Comparison of ENCODE assay signal across 1 cellular context in the genomic region with DNA sequence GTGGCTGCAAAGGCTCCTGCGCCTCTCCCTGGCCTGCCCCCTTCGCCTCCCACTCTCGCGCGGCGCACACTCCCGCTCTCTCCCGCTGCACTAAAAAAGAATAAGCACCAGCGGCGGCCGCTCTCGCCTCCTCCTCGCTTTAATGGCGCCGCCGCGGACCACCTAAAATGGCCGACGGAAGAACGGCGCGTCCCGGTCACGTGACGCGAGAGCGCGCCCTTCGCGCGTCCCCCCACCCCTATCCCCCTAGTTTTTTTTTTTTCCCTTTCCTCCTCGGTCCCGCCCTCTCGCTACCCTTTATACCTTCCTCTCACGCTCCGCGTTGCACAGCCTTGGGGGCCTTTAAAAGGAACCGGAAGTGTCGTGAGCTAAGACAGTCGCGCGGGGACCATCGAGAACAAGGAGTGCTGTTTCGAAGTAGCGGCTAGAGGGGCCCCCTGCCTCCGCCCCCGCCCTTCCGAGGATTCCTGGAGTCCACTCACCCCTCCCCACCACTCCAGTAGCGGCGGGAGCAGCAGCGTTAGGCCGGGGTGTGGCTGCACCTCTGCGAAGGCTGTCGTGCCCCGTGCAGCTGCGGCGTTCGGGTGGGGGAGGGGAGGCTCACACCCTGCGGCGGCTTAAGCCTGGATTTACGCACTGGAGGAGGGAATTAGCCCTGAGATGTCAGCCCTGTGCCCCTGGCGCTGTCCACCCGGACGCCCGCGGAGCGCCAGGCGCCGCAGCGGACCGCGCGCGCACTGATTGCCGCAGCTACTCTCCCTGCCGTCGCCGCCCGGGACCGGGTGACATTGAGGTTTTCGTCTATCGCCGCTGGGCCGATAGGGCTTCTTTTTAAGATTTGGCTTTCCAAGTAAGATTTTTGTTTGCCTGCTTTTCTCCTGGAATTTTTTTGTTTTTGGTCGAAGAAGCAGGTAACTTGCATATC.
TF ChIP-seq lines count a peak whose summit lies in the region.

TSS of gene HNRNPD (minus strand) at position 176 of the 925 bp plus-strand sequence. CDS start 313 bp downstream, outside the sequence.

TF ChIP-seq in K562, 482 proteins besides CTCF, POLR2A, EP300 and RAD21 (continued from another document and continues in another):
- TF ChIP-seq, protein P1, sequence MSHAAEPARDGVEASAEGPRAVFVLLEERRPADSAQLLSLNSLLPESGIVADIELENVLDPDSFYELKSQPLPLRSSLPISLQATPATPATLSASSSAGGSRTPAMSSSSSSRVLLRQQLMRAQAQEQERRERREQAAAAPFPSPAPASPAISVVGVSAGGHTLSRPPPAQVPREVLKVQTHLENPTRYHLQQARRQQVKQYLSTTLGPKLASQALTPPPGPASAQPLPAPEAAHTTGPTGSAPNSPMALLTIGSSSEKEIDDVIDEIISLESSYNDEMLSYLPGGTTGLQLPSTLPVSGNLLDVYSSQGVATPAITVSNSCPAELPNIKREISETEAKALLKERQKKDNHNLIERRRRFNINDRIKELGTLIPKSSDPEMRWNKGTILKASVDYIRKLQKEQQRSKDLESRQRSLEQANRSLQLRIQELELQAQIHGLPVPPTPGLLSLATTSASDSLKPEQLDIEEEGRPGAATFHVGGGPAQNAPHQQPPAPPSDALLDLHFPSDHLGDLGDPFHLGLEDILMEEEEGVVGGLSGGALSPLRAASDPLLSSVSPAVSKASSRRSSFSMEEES (CRISPR knock-in tag; IDR thresholded peaks at IDR 0.05) = peak; percentile 99
- TF ChIP-seq ESRRA (IDR thresholded peaks at IDR 0.05; ENCODE audit: borderline replicate concordance, low read depth) = peak; percentile 55; the same call in 1 of the 2 replicates
- no peak for TF ChIP-seq NFXL1 (CRISPR knock-in tag; IDR thresholded peaks at IDR 0.05)
- TF ChIP-seq ZNF431 (CRISPR knock-in tag; IDR thresholded peaks at IDR 0.05) = peak; percentile 43; the same call in 1 of the 2 replicates
- peak; percentile 78 for TF ChIP-seq TEAD4 (IDR thresholded peaks at IDR 0.05; ENCODE audit: low read length)
- 0 out of 2 replicates have a peak, but pooled peaks have one; percentile 1 for TF ChIP-seq TEAD4 (CRISPR knock-in tag; IDR thresholded peaks at IDR 0.05; ENCODE audit: borderline replicate concordance)
- TF ChIP-seq PHF21A (IDR thresholded peaks at IDR 0.05; ENCODE audit: borderline replicate concordance, low read depth) = peak; percentile 99
- TF ChIP-seq SRF (CRISPR knock-in tag; IDR thresholded peaks at IDR 0.05) = peak in 1 of 2 experiments; percentile 63; a peak in 2 of 4 replicates
- TF ChIP-seq, protein P2, sequence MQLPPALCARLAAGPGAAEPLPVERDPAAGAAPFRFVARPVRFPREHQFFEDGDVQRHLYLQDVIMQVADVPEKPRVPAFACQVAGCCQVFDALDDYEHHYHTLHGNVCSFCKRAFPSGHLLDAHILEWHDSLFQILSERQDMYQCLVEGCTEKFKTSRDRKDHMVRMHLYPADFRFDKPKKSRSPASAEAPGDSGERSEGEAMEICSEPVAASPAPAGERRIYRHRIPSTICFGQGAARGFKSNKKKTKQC (CRISPR knock-in tag; IDR thresholded peaks at IDR 0.05) = peak; percentile 62; the same call in 1 of the 2 replicates
- no peak for TF ChIP-seq CHD4 (IDR thresholded peaks at IDR 0.05; ENCODE audit: insufficient read depth, insufficient replicate concordance, low read depth, low read length, poor library complexity, severe bottlenecking)
- TF ChIP-seq ATF3 (IDR thresholded peaks at IDR 0.05) = no peak; the same call in 1 of the 2 replicates
- TF ChIP-seq ATF3 (CRISPR knock-in tag; conservative IDR thresholded peaks at IDR 0.05) = no peak
- TF ChIP-seq, protein P3, sequence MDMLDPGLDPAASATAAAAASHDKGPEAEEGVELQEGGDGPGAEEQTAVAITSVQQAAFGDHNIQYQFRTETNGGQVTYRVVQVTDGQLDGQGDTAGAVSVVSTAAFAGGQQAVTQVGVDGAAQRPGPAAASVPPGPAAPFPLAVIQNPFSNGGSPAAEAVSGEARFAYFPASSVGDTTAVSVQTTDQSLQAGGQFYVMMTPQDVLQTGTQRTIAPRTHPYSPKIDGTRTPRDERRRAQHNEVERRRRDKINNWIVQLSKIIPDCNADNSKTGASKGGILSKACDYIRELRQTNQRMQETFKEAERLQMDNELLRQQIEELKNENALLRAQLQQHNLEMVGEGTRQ (CRISPR knock-in tag; IDR thresholded peaks at IDR 0.05) = peak; percentile 96
- TF ChIP-seq ATF7 (IDR thresholded peaks at IDR 0.05) = peak; percentile 82
- no peak for TF ChIP-seq MCM2 (IDR thresholded peaks at IDR 0.05; ENCODE audit: low read depth)
- no peak for TF ChIP-seq ILK (tag; IDR thresholded peaks at IDR 0.05; ENCODE audit: borderline replicate concordance, low read depth)
- TF ChIP-seq COPS2 (conservative IDR thresholded peaks at IDR 0.05) = no peak
- TF ChIP-seq SRSF9 (IDR thresholded peaks at IDR 0.05; ENCODE audit: borderline replicate concordance, low read depth, low read length) = no peak
- TF ChIP-seq E4F1 (CRISPR knock-in tag; IDR thresholded peaks at IDR 0.05; ENCODE audit: borderline replicate concordance) = peak; percentile 57; the same call in 1 of the 2 replicates
- no peak for TF ChIP-seq ZNF584 (CRISPR knock-in tag; IDR thresholded peaks at IDR 0.05; ENCODE audit: low read depth)
- TF ChIP-seq ZC3H4 (CRISPR knock-in tag; IDR thresholded peaks at IDR 0.05; ENCODE audit: borderline replicate concordance) = no peak
- no peak for TF ChIP-seq ZNF696 (CRISPR knock-in tag; conservative IDR thresholded peaks at IDR 0.05)
- no peak for TF ChIP-seq ELK3 (CRISPR knock-in tag; IDR thresholded peaks at IDR 0.05)
- TF ChIP-seq TOE1 (IDR thresholded peaks at IDR 0.05; ENCODE audit: borderline replicate concordance) = peak; percentile 99
- 0 out of 2 replicates have a peak, but pooled peaks have one; percentile 16 for TF ChIP-seq TOE1 (CRISPR knock-in tag; IDR thresholded peaks at IDR 0.05; ENCODE audit: borderline replicate concordance, low read depth)
- TF ChIP-seq HNRNPLL (IDR thresholded peaks at IDR 0.05; ENCODE audit: low read depth, low read length, poor library complexity, severe bottlenecking) = peak; percentile 86
- TF ChIP-seq EP400 (IDR thresholded peaks at IDR 0.05) = peak; percentile 93
- TF ChIP-seq YY1 (IDR thresholded peaks at IDR 0.05; ENCODE audit: borderline replicate concordance in 1 of 3, control insufficient read depth in 1 of 3, extremely low read depth in 1 of 3, insufficient read depth in 3 of 3, insufficient read length in 1 of 3, insufficient replicate concordance in 2 of 3, low read depth in 1 of 3, low read length in 2 of 3) = peak; percentile 93 to 99 (median 97)
- TF ChIP-seq FOXJ2 (tag; IDR thresholded peaks at IDR 0.05) = peak; percentile 78; the same call in 1 of the 2 replicates
- peak in 1 of 2 experiments; percentile 86; a peak in 2 of 4 replicates for TF ChIP-seq ARNT (IDR thresholded peaks at IDR 0.05)
- TF ChIP-seq CREB1 (IDR thresholded peaks at IDR 0.05) = peak; percentile 78
- peak; percentile 68 for TF ChIP-seq CREB1 (CRISPR knock-in tag; IDR thresholded peaks at IDR 0.05)
- no peak for TF ChIP-seq CBX8 (IDR thresholded peaks at IDR 0.05; ENCODE audit: borderline replicate concordance, extremely low read depth, low read depth, low read length, poor library complexity, severe bottlenecking)
- TF ChIP-seq MLLT1 (IDR thresholded peaks at IDR 0.05) = peak; percentile 74 to 98; a peak in 2 of 4 replicates
- TF ChIP-seq FOXP1 (CRISPR knock-in tag; IDR thresholded peaks at IDR 0.05) = no peak; the same call in 1 of the 2 replicates
- TF ChIP-seq ZNF263 (CRISPR knock-in tag; IDR thresholded peaks at IDR 0.05; ENCODE audit: borderline replicate concordance) = peak; percentile 56; the same call in 1 of the 2 replicates
- peak; percentile 84 for TF ChIP-seq ZNF12 (CRISPR knock-in tag; IDR thresholded peaks at IDR 0.05)
- no peak for TF ChIP-seq ZKSCAN8 (CRISPR knock-in tag; IDR thresholded peaks at IDR 0.05)
- no peak for TF ChIP-seq ZNF212 (CRISPR knock-in tag; IDR thresholded peaks at IDR 0.05)
- peak; percentile 90 to 94 for TF ChIP-seq KDM1A (IDR thresholded peaks at IDR 0.05)
- TF ChIP-seq ZNF717 (CRISPR knock-in tag; IDR thresholded peaks at IDR 0.05) = no peak
- no peak for TF ChIP-seq ZNF174 (CRISPR knock-in tag; IDR thresholded peaks at IDR 0.05)
- 0 out of 2 replicates have a peak, but pooled peaks have one; percentile 1 for TF ChIP-seq DIDO1 (tag; IDR thresholded peaks at IDR 0.05; ENCODE audit: low read depth)
- TF ChIP-seq, protein P4, sequence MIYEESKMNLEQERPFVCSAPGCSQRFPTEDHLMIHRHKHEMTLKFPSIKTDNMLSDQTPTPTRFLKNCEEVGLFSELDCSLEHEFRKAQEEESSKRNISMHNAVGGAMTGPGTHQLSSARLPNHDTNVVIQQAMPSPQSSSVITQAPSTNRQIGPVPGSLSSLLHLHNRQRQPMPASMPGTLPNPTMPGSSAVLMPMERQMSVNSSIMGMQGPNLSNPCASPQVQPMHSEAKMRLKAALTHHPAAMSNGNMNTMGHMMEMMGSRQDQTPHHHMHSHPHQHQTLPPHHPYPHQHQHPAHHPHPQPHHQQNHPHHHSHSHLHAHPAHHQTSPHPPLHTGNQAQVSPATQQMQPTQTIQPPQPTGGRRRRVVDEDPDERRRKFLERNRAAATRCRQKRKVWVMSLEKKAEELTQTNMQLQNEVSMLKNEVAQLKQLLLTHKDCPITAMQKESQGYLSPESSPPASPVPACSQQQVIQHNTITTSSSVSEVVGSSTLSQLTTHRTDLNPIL (CRISPR knock-in tag; IDR thresholded peaks at IDR 0.05) = no peak
- TF ChIP-seq BRD9 (IDR thresholded peaks at IDR 0.05; ENCODE audit: low read depth, partially characterized antibody) = peak; percentile 30
- no peak for TF ChIP-seq GTF3C2 (IDR thresholded peaks at IDR 0.05; ENCODE audit: borderline replicate concordance, extremely low read depth, insufficient read length)
